ENCODE assay signal across 21 cellular contexts in genomic region chr4:150289198-150289597, GRCh38.
"Had no signal": no experiment of that assay in that cellular context is flagged by ENCODE, and none has a peak within 500 bp of the region (broad histone marks: within the 10 kb centered on the region; RNA-seq: fewer than 3 reads in every experiment).

No MANE protein-coding gene starts in this region.

- H3K4me1 Mint-ChIP-seq: activated CD4-positive, alpha-beta memory T cell treated with anti-CD3 and anti-CD28 coated beads, Interleukin-2, amount 10 ng/mL, durations not matched to agents 7 days and 5 days; activated naive CD8-positive, alpha-beta T cell treated with anti-CD3 and anti-CD28 coated beads, Interleukin-2, amount 50 U/mL, for 24 hours; immature natural killer cell had no signal

- H3K36me3 Mint-ChIP-seq: natural killer cell treated with Interleukin-12 subunit alpha and Interleukin-12 subunit beta and Interleukin-15 and Interleukin-18, amount 100 ng/mL, for 72 hours had no signal

- H3K9me3 ChIP-seq: prostate gland, thyroid gland, upper lobe of right lung had no signal

- H3K9me3 Mint-ChIP-seq: activated CD4-positive, alpha-beta memory T cell treated with anti-CD3 and anti-CD28 coated beads, Interleukin-2, amount 10 ng/mL, durations not matched to agents 7 days and 5 days; activated naive CD8-positive, alpha-beta T cell treated with anti-CD3 and anti-CD28 coated beads, Interleukin-2, amount 50 U/mL, for 24 hours; immature natural killer cell; natural killer cell treated with Interleukin-12 subunit alpha and Interleukin-12 subunit beta and Interleukin-15 and Interleukin-18, amount 100 ng/mL, for 72 hours had no signal

- DNase-seq: activated CD4-positive, alpha-beta memory T cell treated with anti-CD3 and anti-CD28 coated beads, Interleukin-2, amount 10 ng/mL, durations not matched to agents 7 days and 5 days; activated CD4-positive, alpha-beta T cell treated with anti-CD3 and anti-CD28 coated beads for 48 hours; activated gamma-delta T cell; activated naive CD4-positive, alpha-beta T cell treated with anti-CD3 and anti-CD28 coated beads, Interleukin-2, amount 50 U/mL, for 16 hours; activated naive CD8-positive, alpha-beta T cell treated with anti-CD3 and anti-CD28 coated beads, Interleukin-2, amount 50 U/mL, for 24 hours; effector CD4-positive, alpha-beta T cell; erythroblast; foreskin melanocyte; immature natural killer cell; kidney glomerular epithelial cell; left ventricle myocardium inferior; stimulated activated CD4-positive, alpha-beta T cell treated with anti-CD3 and anti-CD28 coated beads, Interleukin-4, amount 100 ng/mL, for 4 hours; stimulated activated naive CD8-positive, alpha-beta T cell treated with anti-CD3 and anti-CD28 coated beads, Interleukin-15, Interleukin-2, amounts not matched to agents 100 U/mL and 50 U/mL, for 24 hours; substantia nigra; T-helper 17 cell; thyroid gland; upper lobe of right lung had no signal

- H3K27me3 Mint-ChIP-seq: activated CD4-positive, alpha-beta memory T cell treated with anti-CD3 and anti-CD28 coated beads, Interleukin-2, amount 10 ng/mL, durations not matched to agents 7 days and 5 days; activated naive CD8-positive, alpha-beta T cell treated with anti-CD3 and anti-CD28 coated beads, Interleukin-2, amount 50 U/mL, for 24 hours; natural killer cell treated with Interleukin-12 subunit alpha and Interleukin-12 subunit beta and Interleukin-15 and Interleukin-18, amount 100 ng/mL, for 72 hours; T-helper 17 cell had no signal

- H3K27me3 ChIP-seq: hepatocyte, thyroid gland, upper lobe of right lung had no signal

- H3K36me3 ChIP-seq: prostate gland had no signal

- H3K27ac ChIP-seq: hepatocyte, left ventricle myocardium inferior, prostate gland, thyroid gland, upper lobe of right lung had no signal

- H3K4me3 ChIP-seq: hepatocyte, left ventricle myocardium inferior, prostate gland, thyroid gland, upper lobe of right lung had no signal

- H3K4me1 ChIP-seq: prostate gland, thyroid gland, upper lobe of right lung had no signal

- H3K4me3 Mint-ChIP-seq: activated CD4-positive, alpha-beta memory T cell treated with anti-CD3 and anti-CD28 coated beads, Interleukin-2, amount 10 ng/mL, durations not matched to agents 7 days and 5 days; activated naive CD8-positive, alpha-beta T cell treated with anti-CD3 and anti-CD28 coated beads, Interleukin-2, amount 50 U/mL, for 24 hours; activated T-helper 1 cell treated with anti-CD3 and anti-CD28 coated beads, Interleukin-12 subunit alpha, Interleukin-12 subunit beta, Interleukin-2, Interleukin-4 antibody, amounts not matched to agents 30 ng/mL and 10 ng/mL and 1 ng/mL, durations not matched to agents 14 hours and 24 hours and 36 hours; immature natural killer cell; natural killer cell treated with Interleukin-12 subunit alpha and Interleukin-12 subunit beta and Interleukin-15 and Interleukin-18, amount 100 ng/mL, for 72 hours; T-helper 17 cell had no signal

- H3K27ac Mint-ChIP-seq: activated CD4-positive, alpha-beta memory T cell treated with anti-CD3 and anti-CD28 coated beads, Interleukin-2, amount 10 ng/mL, durations not matched to agents 7 days and 5 days; activated naive CD8-positive, alpha-beta T cell treated with anti-CD3 and anti-CD28 coated beads, Interleukin-2, amount 50 U/mL, for 24 hours; activated T-helper 1 cell treated with anti-CD3 and anti-CD28 coated beads, Interleukin-12 subunit alpha, Interleukin-12 subunit beta, Interleukin-2, Interleukin-4 antibody, amounts not matched to agents 30 ng/mL and 10 ng/mL and 1 ng/mL, durations not matched to agents 14 hours and 24 hours and 36 hours; immature natural killer cell; natural killer cell treated with Interleukin-12 subunit alpha and Interleukin-12 subunit beta and Interleukin-15 and Interleukin-18, amount 100 ng/mL, for 72 hours; T-helper 17 cell had no signal
